8 cellular contexts compared by ENCODE assay signal in the genomic region with DNA sequence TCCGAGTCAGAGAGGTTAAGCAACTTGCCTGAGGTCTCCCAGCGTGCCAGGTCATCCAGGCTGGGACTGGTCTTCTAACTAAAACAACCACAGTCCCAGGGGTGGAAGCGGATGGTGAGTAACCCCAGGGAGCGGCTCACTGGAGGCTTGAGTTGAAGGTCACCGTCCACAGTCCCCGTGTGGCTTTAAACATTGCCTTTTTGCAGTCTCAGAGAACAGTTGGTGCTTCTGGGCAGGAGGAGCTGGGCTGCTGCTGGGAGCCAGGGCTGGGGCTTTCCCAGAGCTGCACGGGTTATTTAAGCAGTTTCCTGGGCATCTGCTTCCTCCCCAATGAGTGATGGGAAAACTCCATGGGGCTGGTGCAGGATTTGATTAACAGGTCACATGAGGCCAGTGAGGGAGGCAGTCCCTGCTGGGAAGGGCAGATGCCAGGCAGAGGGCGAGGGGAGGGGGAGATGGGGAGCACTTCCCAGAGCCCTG. TPM values are rescaled to one million over a fixed set of nuclear protein-coding genes. Genes with fewer than 3 reads are reported as not detected.
A peak's percentile ranks its signal among the peaks of the same experiment; 100 is the strongest.
DNase-seq lines count a peak whose midpoint lies in the region; ATAC-seq and TF ChIP-seq lines count a peak whose summit lies in the region.

No MANE protein-coding gene starts in this region.

- peaks cover 5% of the 10 kb centered on the region for H3K27me3 Mint-ChIP-seq in activated T-helper 2 cell treated with anti-CD3 and anti-CD28 coated beads, Interferon-gamma antibody, Interleukin-2, Interleukin-4, amounts not matched to agents 10 μg/mL and 5 μg/mL and 100 μg/mL, durations not matched to agents 14 hours and 24 hours and 36 hours (ENCODE audit: low read depth)

- H3K4me1 Mint-ChIP-seq in activated T-helper 2 cell treated with anti-CD3 and anti-CD28 coated beads, Interferon-gamma antibody, Interleukin-2, Interleukin-4, amounts not matched to agents 10 μg/mL and 5 μg/mL and 100 μg/mL, durations not matched to agents 14 hours and 24 hours and 36 hours (ENCODE audit: low read depth), result no peaks in the 10 kb centered on the region

- no peaks in the 10 kb centered on the region for H3K36me3 Mint-ChIP-seq in activated T-helper 2 cell treated with anti-CD3 and anti-CD28 coated beads, Interferon-gamma antibody, Interleukin-2, Interleukin-4, amounts not matched to agents 10 μg/mL and 5 μg/mL and 100 μg/mL, durations not matched to agents 14 hours and 24 hours and 36 hours (ENCODE audit: low read depth)

- TF ChIP-seq CTCF in GM12865 (IDR thresholded peaks at IDR 0.05; ENCODE audit: insufficient read depth, low read depth, low read length, missing control alignments) (no peak), foreskin keratinocyte (conservative IDR thresholded peaks at IDR 0.05) (no peak)

- H3K9me3 Mint-ChIP-seq in activated T-helper 2 cell treated with anti-CD3 and anti-CD28 coated beads, Interferon-gamma antibody, Interleukin-2, Interleukin-4, amounts not matched to agents 10 μg/mL and 5 μg/mL and 100 μg/mL, durations not matched to agents 14 hours and 24 hours and 36 hours, result no peaks in the 10 kb centered on the region

- H3K4me3 ChIP-seq in GM12865 (ENCODE audit: low read depth, low read length), result no peak overlapping the region

- ATAC-seq in foreskin keratinocyte, result peak; percentile 5
- no peak for ATAC-seq in HG03469 (IDR thresholded peaks at IDR 0.05; ENCODE audit: unreplicated experiment)
- ATAC-seq in GM21576 (IDR thresholded peaks at IDR 0.05; ENCODE audit: unreplicated experiment), result no peak

- DNase-seq in GM12865 (ENCODE audit: low read depth), result peak; percentile 4
- DNase-seq in SHP77 (lab: John Stamatoyannopoulos, UW), result peak; percentile 36 to 60
- no peak for DNase-seq in foreskin keratinocyte
- DNase-seq in renal cortical epithelial cell (ENCODE audit: low read depth), result peak; percentile 88
- no peak for DNase-seq in activated T-helper 2 cell treated with anti-CD3 and anti-CD28 coated beads, Interferon-gamma antibody, Interleukin-2, Interleukin-4, amounts not matched to agents 10 μg/mL and 5 μg/mL and 100 μg/mL, durations not matched to agents 14 hours and 24 hours and 36 hours (ENCODE audit: low spot score)
- no peak for DNase-seq in GM19238 (ENCODE audit: insufficient read length, low spot score)

- no peaks in the 10 kb centered on the region for H3K4me1 ChIP-seq in foreskin keratinocyte

- H3K27ac Mint-ChIP-seq in activated T-helper 2 cell treated with anti-CD3 and anti-CD28 coated beads, Interferon-gamma antibody, Interleukin-2, Interleukin-4, amounts not matched to agents 10 μg/mL and 5 μg/mL and 100 μg/mL, durations not matched to agents 14 hours and 24 hours and 36 hours, result no peak overlapping the region

- no peaks in the 10 kb centered on the region for H3K27me3 ChIP-seq in foreskin keratinocyte

- H3K4me3 Mint-ChIP-seq in activated T-helper 2 cell treated with anti-CD3 and anti-CD28 coated beads, Interferon-gamma antibody, Interleukin-2, Interleukin-4, amounts not matched to agents 10 μg/mL and 5 μg/mL and 100 μg/mL, durations not matched to agents 14 hours and 24 hours and 36 hours (ENCODE audit: low read depth), result no peak overlapping the region

- intact Hi-C loops in activated T-helper 2 cell treated with anti-CD3 and anti-CD28 coated beads, Interferon-gamma antibody, Interleukin-2, Interleukin-4, amounts not matched to agents 10 μg/mL and 5 μg/mL and 100 μg/mL, durations not matched to agents 14 hours and 24 hours and 36 hours (cut with micrococcal nuclease), result no loop called here

- no peak overlapping the region for H3K27ac ChIP-seq in foreskin keratinocyte

RNA-seq across cellular contexts. Expression of a gene that starts 12.3 kb away (rescaled TPM):
- total RNA-seq in foreskin keratinocyte, result 4.7 and 6.3 TPM in 2 replicates
- polyA plus RNA-seq in foreskin keratinocyte, result 2.5 and 3.4 TPM in 2 replicates
- 16.0 and 51.2 TPM in 2 replicates for total RNA-seq in renal cortical epithelial cell
- total RNA-seq in activated T-helper 2 cell treated with anti-CD3 and anti-CD28 coated beads, Interferon-gamma antibody, Interleukin-2, Interleukin-4, amounts not matched to agents 10 μg/mL and 5 μg/mL and 100 μg/mL, durations not matched to agents 14 hours and 24 hours and 36 hours, result 0.05 TPM in 1 of 2 replicates, not detected in the other

Comparison
In these comparisons a context has a peak if more than half of its experiments do, and no peak if none do; other contexts are left out.
1. DNase-seq: peak in GM12865 (single experiment), SHP77 (2 of 2) and renal cortical epithelial cell (single experiment); none in foreskin keratinocyte (0 of 2), activated T-helper 2 cell treated with anti-CD3 and anti-CD28 coated beads, Interferon-gamma antibody, Interleukin-2, Interleukin-4, amounts not matched to agents 10 μg/mL and 5 μg/mL and 100 μg/mL, durations not matched to agents 14 hours and 24 hours and 36 hours (single experiment) and GM19238 (single experiment).